In the genomic region with DNA sequence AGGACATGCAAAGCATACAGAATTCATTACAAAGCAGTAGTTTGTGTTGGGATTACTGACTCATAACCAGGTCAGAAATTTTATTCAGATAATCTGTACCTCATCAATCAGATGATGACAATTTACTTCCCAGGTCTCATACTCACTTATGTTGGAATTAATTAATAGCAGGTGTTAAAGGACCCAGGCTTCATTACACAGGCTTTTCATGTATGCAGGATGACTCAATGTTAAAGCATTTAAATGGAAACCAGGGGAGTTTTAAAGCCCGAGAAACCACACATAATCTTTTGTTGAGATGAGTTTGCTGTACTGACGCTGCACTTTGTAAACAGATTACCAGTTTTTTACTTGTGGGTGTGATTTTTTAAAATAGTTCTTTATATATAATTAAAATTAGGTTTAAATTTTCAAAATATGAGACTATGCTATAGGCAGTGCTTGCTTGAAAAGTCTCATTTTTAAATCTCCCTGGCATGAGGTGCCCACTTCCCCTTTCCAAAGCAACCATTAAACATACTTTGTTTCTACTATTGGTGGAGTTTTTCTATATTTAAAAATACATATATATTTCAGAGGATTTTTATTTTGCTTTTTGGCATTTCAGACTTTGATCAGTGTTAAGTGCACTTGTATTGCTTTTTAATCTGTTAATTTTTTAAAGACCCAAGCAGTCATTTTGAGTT, we compare ENCODE assay signal across 15 cellular contexts. TPM values are rescaled to one million over a fixed set of nuclear protein-coding genes. Genes with fewer than 3 reads are reported as not detected.
DNase-seq lines count a peak whose midpoint lies in the region; ATAC-seq, FAIRE-seq and TF ChIP-seq lines count a peak whose summit lies in the region.
"Had no signal": no experiment of that assay in that cellular context is flagged by ENCODE, and none has a peak within 500 bp of the region (broad histone marks: within the 10 kb centered on the region; RNA-seq: fewer than 3 reads in every experiment).

No MANE protein-coding gene starts in this region.

- no peak overlapping the region for H3K4me3 Mint-ChIP-seq in naive thymus-derived CD4-positive, alpha-beta T cell
- H3K4me3 Mint-ChIP-seq: naive thymus-derived CD8-positive, alpha-beta T cell had no signal

- POLR2A ChIA-PET in naive thymus-derived CD4-positive, alpha-beta T cell (lab: Charles Lee) = no interaction called here

- intact Hi-C loops in ascending aorta (cut with DNase I) = loop anchor here (10.0 kb wide), 1 partner anchor 593 kb away; no protein-coding TSS in a partner anchor
- intact Hi-C loops in naive thymus-derived CD4-positive, alpha-beta T cell (cut with micrococcal nuclease) = no loop called here

- H3K27ac ChIP-seq in ascending aorta = no peak overlapping the region
- no peak overlapping the region for H3K27ac ChIP-seq in naive thymus-derived CD4-positive, alpha-beta T cell (ENCODE audit: low read depth, low read length)
- H3K27ac ChIP-seq: adrenal gland, testis had no signal

- no peak for TF ChIP-seq POLR2A in H54 (IDR thresholded peaks at IDR 0.05; ENCODE audit: low read depth, low read length)

- no peaks in the 10 kb centered on the region for H3K27me3 ChIP-seq in ascending aorta
- H3K27me3 ChIP-seq in naive thymus-derived CD4-positive, alpha-beta T cell (ENCODE audit: control insufficient read depth in 2 of 2, insufficient read depth in 2 of 2, low read length in 2 of 2) = no peaks in the 10 kb centered on the region
- H3K27me3 ChIP-seq: adrenal gland, testis had no signal

- DNase-seq in ACHN (peak; percentile 56), H54 (ENCODE audit: insufficient read length, low spot score) (no peak), amniotic epithelial cell (ENCODE audit: low read depth) (peak; percentile 90), hepatic stellate cell (ENCODE audit: low spot score) (peak; percentile 14), ascending aorta (ENCODE audit: low spot score in 2 of 2) (no peak), DMS 273 treated with DMSO at 0.1 percent for 48 hours (lab: John Stamatoyannopoulos, UW) (no peak)
- DNase-seq in naive thymus-derived CD4-positive, alpha-beta T cell = no peak
- DNase-seq: activated CD4-positive, alpha-beta T cell treated with anti-CD3 and anti-CD28 coated beads for 4 hours; adrenal gland; naive thymus-derived CD8-positive, alpha-beta T cell; NCI-H2107; stimulated activated CD4-positive, alpha-beta T cell treated with anti-CD3 and anti-CD28 coated beads, Interleukin-1b, Interleukin-23, amount 100 ng/mL, for 48 hours; testis had no signal

- H3K27me3 Mint-ChIP-seq in naive thymus-derived CD4-positive, alpha-beta T cell = no peaks in the 10 kb centered on the region
- H3K27me3 Mint-ChIP-seq: naive thymus-derived CD8-positive, alpha-beta T cell had no signal

- H3K4me1 Mint-ChIP-seq in naive thymus-derived CD4-positive, alpha-beta T cell = peaks cover 0 to 6% (median 2%) of the 10 kb centered on the region in 7 donors

- H3K36me3 Mint-ChIP-seq in naive thymus-derived CD4-positive, alpha-beta T cell = peaks cover 9 to 33% (median 25%) of the 10 kb centered on the region in 5 donors

- H3K27ac Mint-ChIP-seq in naive thymus-derived CD4-positive, alpha-beta T cell = peak overlapping the region in 2 of 9 donors; percentile 52 to 77

- CTCF ChIA-PET in naive thymus-derived CD4-positive, alpha-beta T cell (lab: Charles Lee) = no interaction called here

- peak; percentile 38 for FAIRE-seq in H54 (lab: Jason Lieb, UNC)
- FAIRE-seq: H1 had no signal

- no peaks in the 10 kb centered on the region for H3K9me3 Mint-ChIP-seq in naive thymus-derived CD4-positive, alpha-beta T cell
- H3K9me3 Mint-ChIP-seq: naive thymus-derived CD8-positive, alpha-beta T cell had no signal

- H3K9me3 ChIP-seq in ascending aorta = no peaks in the 10 kb centered on the region
- no peaks in the 10 kb centered on the region for H3K9me3 ChIP-seq in naive thymus-derived CD4-positive, alpha-beta T cell (ENCODE audit: control insufficient read depth in 2 of 3, low read length in 3 of 3)
- H3K9me3 ChIP-seq: testis had no signal

- no peak for ATAC-seq in HG03159 (IDR thresholded peaks at IDR 0.05; ENCODE audit: unreplicated experiment)
- ATAC-seq in naive thymus-derived CD4-positive, alpha-beta T cell = no peak
- ATAC-seq: naive thymus-derived CD8-positive, alpha-beta T cell had no signal

- no peak overlapping the region for H3K4me3 ChIP-seq in ascending aorta
- no peak overlapping the region for H3K4me3 ChIP-seq in naive thymus-derived CD4-positive, alpha-beta T cell (ENCODE audit: low read length)
- H3K4me3 ChIP-seq: adrenal gland, testis had no signal

- TF ChIP-seq CTCF in ascending aorta (IDR thresholded peaks at IDR 0.05) = no peak

- H3K36me3 ChIP-seq in ascending aorta = peaks cover 31 to 69% of the 10 kb centered on the region in 2 donors
- H3K36me3 ChIP-seq in naive thymus-derived CD4-positive, alpha-beta T cell (ENCODE audit: control insufficient read depth in 2 of 3, insufficient read depth in 3 of 3, low read length in 3 of 3) = peaks cover 8 to 34% (median 30%) of the 10 kb centered on the region in 3 experiments

- in situ Hi-C loops in ACHN (cut with HindIII; ENCODE audit: low pct_ligation_motif_present, low pct_unique_long_range_greater_than_20kb, low sequenced_read_pairs) = no loop called here

- no peaks in the 10 kb centered on the region for H3K4me1 ChIP-seq in ascending aorta
- H3K4me1 ChIP-seq in naive thymus-derived CD4-positive, alpha-beta T cell (ENCODE audit: control insufficient read depth in 2 of 2, insufficient read depth in 2 of 2, low read length in 2 of 2) = no peaks in the 10 kb centered on the region
- H3K4me1 ChIP-seq: testis had no signal

RNA-seq across cellular contexts. Expression of gene CEP57, which starts 41.0 kb away (rescaled TPM):
- 5.4 TPM for total RNA-seq in ascending aorta
- total RNA-seq in naive thymus-derived CD4-positive, alpha-beta T cell = 10 to 100 TPM; 47.8 to 72.3 (median 68.9) TPM
- polyA plus RNA-seq in naive thymus-derived CD4-positive, alpha-beta T cell = 10 to 100 TPM; 45.8 to 56.6 TPM

RNA-seq across cellular contexts. Expression of gene FAM76B, which starts 41.8 kb away (rescaled TPM):
- 6.5 TPM for total RNA-seq in ascending aorta
- 10 to 100 TPM; 42.0 to 82.1 (median 56.3) TPM for total RNA-seq in naive thymus-derived CD4-positive, alpha-beta T cell
- 10 to 100 TPM; 10.6 to 12.7 TPM for polyA plus RNA-seq in naive thymus-derived CD4-positive, alpha-beta T cell

Comparison
In these comparisons a context has a peak if more than half of its experiments do, and no peak if none do; other contexts are left out.
1. DNase-seq: peak in ACHN (single experiment), amniotic epithelial cell (single experiment) and hepatic stellate cell (single experiment); none in H54 (single experiment), ascending aorta (0 of 2), DMS 273 treated with DMSO at 0.1 percent for 48 hours (single experiment) and naive thymus-derived CD4-positive, alpha-beta T cell (0 of 9).